Comparison of ENCODE assay signal across 15 cellular contexts in the genomic region with DNA sequence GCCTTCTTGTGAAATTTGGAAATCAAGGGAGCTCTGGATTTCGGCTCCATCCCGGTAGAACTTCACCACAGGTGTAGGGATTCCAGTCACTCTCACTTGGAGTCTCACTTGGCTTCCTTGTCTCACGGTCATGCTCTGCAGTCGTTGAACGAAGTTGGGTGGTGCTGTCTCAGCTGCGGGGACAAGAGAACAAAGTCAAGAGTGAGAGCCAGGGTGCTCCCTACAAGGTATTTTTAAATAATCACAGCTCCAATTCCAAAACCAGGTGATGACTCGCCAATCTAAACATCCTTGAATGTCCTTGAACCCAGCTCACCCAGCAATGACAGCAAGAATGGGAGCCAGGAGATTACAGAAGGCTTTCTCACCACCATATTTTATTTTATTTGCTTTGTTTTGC. TPM values are rescaled to one million over a fixed set of nuclear protein-coding genes. Genes with fewer than 3 reads are reported as not detected.
DNase-seq lines count a peak whose midpoint lies in the region; ATAC-seq, FAIRE-seq and TF ChIP-seq lines count a peak whose summit lies in the region.
"Had no signal": no experiment of that assay in that cellular context is flagged by ENCODE, and none has a peak within 500 bp of the region (broad histone marks: within the 10 kb centered on the region; RNA-seq: fewer than 3 reads in every experiment).

No MANE protein-coding gene starts in this region.

- H3K36me3 ChIP-seq in bronchial epithelial cell (ENCODE audit: control insufficient read depth, insufficient read depth, low read length), result no peaks in the 10 kb centered on the region
- H3K36me3 ChIP-seq in heart right ventricle, result peaks cover 0 to 91% (median 22%) of the 10 kb centered on the region in 9 donors
- H3K36me3 ChIP-seq in skeletal muscle tissue (ENCODE audit: control insufficient read depth in 3 of 3, insufficient read depth in 3 of 3, low read length in 3 of 3), result peaks cover 58 to 81% (median 59%) of the 10 kb centered on the region in 3 donors
- H3K36me3 ChIP-seq: BLaER1 treated with 17β-estradiol and CSF1 and Interleukin-3, amounts not matched to agents 10 nM and 100 nM had no signal

- ATAC-seq in heart right ventricle (peak; percentile 27 to 72 (median 62)), right cardiac atrium (peak; percentile 19 to 35)
- ATAC-seq: GM12878, GM23338 had no signal

- H3K27ac ChIP-seq in heart right ventricle (peak overlapping the region; percentile 46 to 95 (median 83)), right cardiac atrium (ENCODE audit: low read length) (peak overlapping the region; percentile 60), skeletal muscle tissue (ENCODE audit: low read depth, low read length) (peak overlapping the region; percentile 92)
- H3K27ac ChIP-seq: BLaER1 treated with 17β-estradiol and CSF1 and Interleukin-3, amounts not matched to agents 10 nM and 100 nM had no signal

- TF ChIP-seq CTCF in bronchial epithelial cell (IDR thresholded peaks at IDR 0.05; ENCODE audit: insufficient read depth, low read length, severe bottlenecking) (no peak), heart right ventricle (IDR thresholded peaks at IDR 0.05) (no peak)

- H3K4me1 ChIP-seq in heart right ventricle (peaks cover 0 to 28% (median 0%) of the 10 kb centered on the region in 9 donors), right cardiac atrium (ENCODE audit: control insufficient read depth, insufficient read depth, low read length) (no peaks in the 10 kb centered on the region), skeletal muscle tissue (ENCODE audit: control insufficient read depth in 3 of 3, insufficient read depth in 3 of 3, low read length in 3 of 3) (peaks cover 22 to 44% (median 24%) of the 10 kb centered on the region in 3 donors)
- H3K4me1 ChIP-seq: BLaER1 treated with 17β-estradiol and CSF1 and Interleukin-3, amounts not matched to agents 10 nM and 100 nM had no signal

- H3K4me3 ChIP-seq in bronchial epithelial cell (ENCODE audit: low read depth, low read length), result no peak overlapping the region
- H3K4me3 ChIP-seq in heart right ventricle, result peak overlapping the region in 8 of 10 donors; percentile 2 to 62 (median 51)
- peak overlapping the region; percentile 28 for H3K4me3 ChIP-seq in right cardiac atrium (ENCODE audit: low read length)
- H3K4me3 ChIP-seq in skeletal muscle tissue (ENCODE audit: low read length in 3 of 3), result peak overlapping the region; percentile 46 to 64 (median 60)
- H3K4me3 ChIP-seq: BLaER1 treated with 17β-estradiol and CSF1 and Interleukin-3, amounts not matched to agents 10 nM and 100 nM; GM12878; GM23338 had no signal

- H3K27me3 ChIP-seq in bronchial epithelial cell (ENCODE audit: control insufficient read depth, insufficient read depth, low read length) (no peaks in the 10 kb centered on the region), heart right ventricle (no peaks in the 10 kb centered on the region), right cardiac atrium (ENCODE audit: control insufficient read depth, insufficient read depth) (no peaks in the 10 kb centered on the region), skeletal muscle tissue (ENCODE audit: control insufficient read depth in 3 of 3, insufficient read depth in 3 of 3, low read length in 3 of 3) (no peaks in the 10 kb centered on the region)
- H3K27me3 ChIP-seq: BLaER1 treated with 17β-estradiol and CSF1 and Interleukin-3, amounts not matched to agents 10 nM and 100 nM had no signal

- intact Hi-C loops in heart right ventricle (cut with DNase I), result loop anchor here in 2 of 10 donors (5.0 to 10.0 kb wide), 2 partner anchors 62 to 64 kb away; no protein-coding TSS in a partner anchor
- intact Hi-C loops in right cardiac atrium (cut with DNase I), result loop anchor here (5.0 to 10.0 kb wide), 4 partner anchors 62 to 112 kb away; no protein-coding TSS in a partner anchor

- peak overlapping the region; percentile 77 to 95 (median 85) for H3K9ac ChIP-seq in skeletal muscle tissue (ENCODE audit: low read depth in 1 of 3, low read length in 3 of 3)
- H3K9ac ChIP-seq: BLaER1 treated with 17β-estradiol and CSF1 and Interleukin-3, amounts not matched to agents 10 nM and 100 nM had no signal

- DNase-seq in bronchial epithelial cell (ENCODE audit: low read depth) (no peak), heart right ventricle (peak in 1 of 2 donors; percentile 44), right cardiac atrium (no peak), NCI-H510A treated with DMSO at 0.1 percent for 48 hours (lab: John Stamatoyannopoulos, UW) (no peak), SK-N-DZ (ENCODE audit: low spot score) (no peak)
- DNase-seq in stimulated activated naive CD4-positive, alpha-beta T cell (lab: John Stamatoyannopoulos, UW), result no peak
- DNase-seq: ACHN; CD4-positive, CD25-positive, alpha-beta regulatory T cell; DMS 273 treated with DMSO at 0.1 percent for 48 hours; H7; IMR-90 had no signal

- 57 to 72% methylated on average over 7 of the region's 7 CpGs for WGBS in heart right ventricle, 2 donors
- 70% methylated on average over 7 of the region's 7 CpGs for WGBS in right cardiac atrium

- FAIRE-seq in bronchial epithelial cell (lab: Jason Lieb, UNC), result peak; percentile 32
- FAIRE-seq: GM12878 had no signal

- H3K9me3 ChIP-seq in heart right ventricle (peaks cover 0 to 8% (median 0%) of the 10 kb centered on the region in 11 donors), right cardiac atrium (ENCODE audit: control insufficient read depth, low read length) (no peaks in the 10 kb centered on the region), skeletal muscle tissue (ENCODE audit: control insufficient read depth in 3 of 3, low read length in 3 of 3) (no peaks in the 10 kb centered on the region)
- H3K9me3 ChIP-seq: BLaER1 treated with 17β-estradiol and CSF1 and Interleukin-3, amounts not matched to agents 10 nM and 100 nM had no signal

RNA-seq across cellular contexts. Expression of gene TTN, which starts 6.7 kb away (rescaled TPM):
- total RNA-seq in bronchial epithelial cell (under 0.01 TPM in 2 replicates), heart right ventricle (1,000 to 10,000 TPM; 2,633 to 4,921 (median 3,995) TPM), right cardiac atrium (1,000 to 10,000 TPM; 1,615 to 2,179 (median 1,851) TPM), skeletal muscle tissue (2,245 TPM)
- polyA plus RNA-seq in heart right ventricle (100 to 1,000 TPM in 1 of 2 donors, 10 to 100 TPM in 1; 65.7 to 862 TPM), right cardiac atrium (266 TPM)
- polyA plus RNA-seq in SK-N-DZ (2014; cell fraction: cytosol; rRNA removed), result under 0.01 TPM in 1 of 2 replicates, not detected in the other
- polyA plus RNA-seq in SK-N-DZ (2014; cell fraction: nucleus; rRNA removed), result 0.05 and 0.06 TPM in 2 replicates

Comparison
In these comparisons a context has a peak if more than half of its experiments do, and no peak if none do; other contexts are left out.
1. RNA of gene TTN, which starts 6.7 kb away (total RNA-seq): 2,633 to 4,921 TPM in heart right ventricle, 2,245 TPM in skeletal muscle tissue (single experiment) and 1,615 to 2,179 TPM in right cardiac atrium; under 0.01 TPM in bronchial epithelial cell; every median in the first group is over 1,000 times any median in the second.
2. Peak in every context shown above with its lines, with median percentiles within 50 percentile points of each other: H3K27ac ChIP-seq.